Comparison of ENCODE assay signal across 1 cellular context in the genomic region with DNA sequence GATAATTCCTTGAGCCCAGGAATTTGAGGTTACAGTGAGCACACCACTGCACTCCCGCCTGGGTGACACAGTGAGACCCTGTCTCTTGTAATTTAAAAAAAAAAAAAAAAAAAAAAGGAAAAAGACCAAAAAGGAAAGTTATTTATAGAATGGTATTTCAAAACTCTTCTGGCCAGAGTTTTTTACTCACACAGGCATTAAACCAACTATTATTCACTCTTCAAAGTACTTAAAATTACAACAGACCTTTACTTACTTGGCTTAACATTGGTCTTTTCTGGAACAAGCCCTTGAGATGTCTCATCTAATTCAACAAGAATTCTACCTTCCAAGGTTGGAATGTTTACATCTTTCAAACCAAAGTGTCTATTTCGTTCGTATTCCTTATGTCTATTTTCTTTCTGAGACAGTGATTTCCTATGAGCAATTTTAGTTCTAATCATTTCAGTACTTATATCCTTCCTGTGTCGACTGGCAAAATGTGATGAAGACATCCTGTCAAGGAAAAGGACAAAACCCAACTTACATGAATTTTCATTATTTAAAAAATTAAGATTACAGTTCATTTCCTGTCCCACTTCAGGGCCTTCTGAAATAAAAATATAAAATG.
TF ChIP-seq lines count a peak whose summit lies in the region.

No MANE protein-coding gene starts in this region.

TF ChIP-seq in WTC11, 78 proteins besides CTCF, POLR2A, EP300 and RAD21 (continued from another document):
- TF ChIP-seq, protein P1, sequence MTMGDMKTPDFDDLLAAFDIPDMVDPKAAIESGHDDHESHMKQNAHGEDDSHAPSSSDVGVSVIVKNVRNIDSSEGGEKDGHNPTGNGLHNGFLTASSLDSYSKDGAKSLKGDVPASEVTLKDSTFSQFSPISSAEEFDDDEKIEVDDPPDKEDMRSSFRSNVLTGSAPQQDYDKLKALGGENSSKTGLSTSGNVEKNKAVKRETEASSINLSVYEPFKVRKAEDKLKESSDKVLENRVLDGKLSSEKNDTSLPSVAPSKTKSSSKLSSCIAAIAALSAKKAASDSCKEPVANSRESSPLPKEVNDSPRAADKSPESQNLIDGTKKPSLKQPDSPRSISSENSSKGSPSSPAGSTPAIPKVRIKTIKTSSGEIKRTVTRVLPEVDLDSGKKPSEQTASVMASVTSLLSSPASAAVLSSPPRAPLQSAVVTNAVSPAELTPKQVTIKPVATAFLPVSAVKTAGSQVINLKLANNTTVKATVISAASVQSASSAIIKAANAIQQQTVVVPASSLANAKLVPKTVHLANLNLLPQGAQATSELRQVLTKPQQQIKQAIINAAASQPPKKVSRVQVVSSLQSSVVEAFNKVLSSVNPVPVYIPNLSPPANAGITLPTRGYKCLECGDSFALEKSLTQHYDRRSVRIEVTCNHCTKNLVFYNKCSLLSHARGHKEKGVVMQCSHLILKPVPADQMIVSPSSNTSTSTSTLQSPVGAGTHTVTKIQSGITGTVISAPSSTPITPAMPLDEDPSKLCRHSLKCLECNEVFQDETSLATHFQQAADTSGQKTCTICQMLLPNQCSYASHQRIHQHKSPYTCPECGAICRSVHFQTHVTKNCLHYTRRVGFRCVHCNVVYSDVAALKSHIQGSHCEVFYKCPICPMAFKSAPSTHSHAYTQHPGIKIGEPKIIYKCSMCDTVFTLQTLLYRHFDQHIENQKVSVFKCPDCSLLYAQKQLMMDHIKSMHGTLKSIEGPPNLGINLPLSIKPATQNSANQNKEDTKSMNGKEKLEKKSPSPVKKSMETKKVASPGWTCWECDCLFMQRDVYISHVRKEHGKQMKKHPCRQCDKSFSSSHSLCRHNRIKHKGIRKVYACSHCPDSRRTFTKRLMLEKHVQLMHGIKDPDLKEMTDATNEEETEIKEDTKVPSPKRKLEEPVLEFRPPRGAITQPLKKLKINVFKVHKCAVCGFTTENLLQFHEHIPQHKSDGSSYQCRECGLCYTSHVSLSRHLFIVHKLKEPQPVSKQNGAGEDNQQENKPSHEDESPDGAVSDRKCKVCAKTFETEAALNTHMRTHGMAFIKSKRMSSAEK (CRISPR knock-in tag; IDR thresholded peaks at IDR 0.05; ENCODE audit: borderline replicate concordance) = no peak
- TF ChIP-seq PRRX2 (CRISPR knock-in tag; IDR thresholded peaks at IDR 0.05) = no peak
- TF ChIP-seq, protein P2, sequence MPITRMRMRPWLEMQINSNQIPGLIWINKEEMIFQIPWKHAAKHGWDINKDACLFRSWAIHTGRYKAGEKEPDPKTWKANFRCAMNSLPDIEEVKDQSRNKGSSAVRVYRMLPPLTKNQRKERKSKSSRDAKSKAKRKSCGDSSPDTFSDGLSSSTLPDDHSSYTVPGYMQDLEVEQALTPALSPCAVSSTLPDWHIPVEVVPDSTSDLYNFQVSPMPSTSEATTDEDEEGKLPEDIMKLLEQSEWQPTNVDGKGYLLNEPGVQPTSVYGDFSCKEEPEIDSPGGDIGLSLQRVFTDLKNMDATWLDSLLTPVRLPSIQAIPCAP (CRISPR knock-in tag; IDR thresholded peaks at IDR 0.05) = no peak
